11 cellular contexts compared by ENCODE assay signal in genomic region chr19:12527034-12527836, GRCh38. TPM values are rescaled to one million over a fixed set of nuclear protein-coding genes. Genes with fewer than 3 reads are reported as not detected.
A peak's percentile ranks its signal among the peaks of the same experiment; 100 is the strongest.
DNase-seq lines count a peak whose midpoint lies in the region; ATAC-seq, FAIRE-seq and TF ChIP-seq lines count a peak whose summit lies in the region.
"Had no signal": no experiment of that assay in that cellular context is flagged by ENCODE, and none has a peak within 500 bp of the region (broad histone marks: within the 10 kb centered on the region; RNA-seq: fewer than 3 reads in every experiment).

No MANE protein-coding gene starts in this region.

- WGBS in A549 (ENCODE audit: missing lambda C conversion rate): 91% methylated on average over 8 of the region's 8 CpGs
- 93 to 95% methylated on average over 7 to 8 of the region's 8 CpGs for WGBS in gastroesophageal sphincter (ENCODE audit: low coverage in 1 of 2), 2 donors

- CTCF ChIA-PET in A549 (lab: Yijun Ruan, JAX): no interaction called here
- CTCF ChIA-PET in activated CD8-positive, alpha-beta T cell treated with anti-CD3 and anti-CD28 coated beads for 36 hours (lab: Charles Lee): no interaction called here

- FAIRE-seq in A549 (lab: Jason Lieb, UNC): no peak
- no peak for FAIRE-seq in frontal cortex (lab: Jason Lieb, UNC)

- intact Hi-C loops in activated CD8-positive, alpha-beta T cell treated with anti-CD3 and anti-CD28 coated beads for 36 hours (cut with micrococcal nuclease): no loop called here

- H3K27me3 Mint-ChIP-seq in activated CD8-positive, alpha-beta T cell treated with anti-CD3 and anti-CD28 coated beads for 36 hours: no peaks in the 10 kb centered on the region

- ATAC-seq in A549: no peak
- ATAC-seq in activated CD8-positive, alpha-beta T cell treated with anti-CD3 and anti-CD28 coated beads for 36 hours: no peak
- ATAC-seq in gastroesophageal sphincter: no peak
- ATAC-seq: left cardiac atrium had no signal

- TF ChIP-seq POLR2A in A549 (IDR thresholded peaks at IDR 0.05; ENCODE audit: low read length) (no peak), gastroesophageal sphincter (IDR thresholded peaks at IDR 0.05) (no peak)

- TF ChIP-seq RAD21 in A549 (conservative IDR thresholded peaks at IDR 0.05 in 1 of 2, IDR thresholded peaks at IDR 0.05 in 1 of 2): no peak

- H3K36me3 Mint-ChIP-seq in activated CD8-positive, alpha-beta T cell treated with anti-CD3 and anti-CD28 coated beads for 36 hours (ENCODE audit: low read depth): peaks cover 87% of the 10 kb centered on the region

- peak in 1 of 2 experiments; percentile 62 for DNase-seq in A549 (ENCODE audit: low read depth in 1 of 2, low spot score in 1 of 2)
- DNase-seq in ELR (ENCODE audit: low read depth): peak; percentile 41
- DNase-seq in activated CD8-positive, alpha-beta T cell treated with anti-CD3 and anti-CD28 coated beads for 36 hours: peak; percentile 22
- no peak for DNase-seq in stimulated activated CD4-positive, alpha-beta T cell treated with anti-CD3 and anti-CD28 coated beads, Interleukin-12 subunit alpha, Interleukin-12 subunit beta, amount 100 ng/mL, for 4 hours
- DNase-seq in frontal cortex (ENCODE audit: low spot score in 2 of 2): no peak
- no peak for DNase-seq in Ammon's horn (ENCODE audit: low spot score)
- DNase-seq: activated CD8-positive, alpha-beta memory T cell treated with anti-CD3 and anti-CD28 coated beads, Interleukin-2, amount 50 U/mL, for 4 hours; left cardiac atrium; NCI-H1105 treated with DMSO at 0.1 percent for 48 hours had no signal

- no peak overlapping the region for H3K4me3 ChIP-seq in A549
- peak overlapping the region; percentile 23 for H3K4me3 ChIP-seq in iPS-15b (ENCODE audit: low read depth, low read length)
- no peak overlapping the region for H3K4me3 ChIP-seq in gastroesophageal sphincter

- no peak for TF ChIP-seq CTCF in A549 (IDR thresholded peaks at IDR 0.05)
- TF ChIP-seq CTCF in activated CD8-positive, alpha-beta T cell treated with anti-CD3 and anti-CD28 coated beads for 36 hours (IDR thresholded peaks at IDR 0.05): no peak
- TF ChIP-seq CTCF in gastroesophageal sphincter (IDR thresholded peaks at IDR 0.05): no peak

- no peaks in the 10 kb centered on the region for H3K4me1 ChIP-seq in A549
- H3K4me1 ChIP-seq in iPS-15b (ENCODE audit: control insufficient read depth, insufficient read depth, low read length): no peaks in the 10 kb centered on the region
- H3K4me1 ChIP-seq in gastroesophageal sphincter: no peaks in the 10 kb centered on the region

- H3K9me3 ChIP-seq in A549: peaks cover 96% of the 10 kb centered on the region
- peaks cover 78% of the 10 kb centered on the region for H3K9me3 ChIP-seq in iPS-15b (ENCODE audit: control insufficient read depth, insufficient read depth, low read length)
- peaks cover 17 to 94% (median 19%) of the 10 kb centered on the region in 3 donors for H3K9me3 ChIP-seq in gastroesophageal sphincter

- H3K36me3 ChIP-seq in iPS-15b (ENCODE audit: control insufficient read depth, insufficient read depth, low read length): peaks cover 35% of the 10 kb centered on the region
- H3K36me3 ChIP-seq in gastroesophageal sphincter: peaks cover 27 to 88% of the 10 kb centered on the region in 2 donors

- TF ChIP-seq EP300 in A549 (IDR thresholded peaks at IDR 0.05): no peak
- TF ChIP-seq EP300 in gastroesophageal sphincter (IDR thresholded peaks at IDR 0.05): no peak

- no peak overlapping the region for H3K4me2 ChIP-seq in A549

- H3K4me3 Mint-ChIP-seq in activated CD8-positive, alpha-beta T cell treated with anti-CD3 and anti-CD28 coated beads for 36 hours: no peak overlapping the region

- POLR2A ChIA-PET in A549 (lab: Yijun Ruan, JAX): no interaction called here
- POLR2A ChIA-PET in activated CD8-positive, alpha-beta T cell treated with anti-CD3 and anti-CD28 coated beads for 36 hours (lab: Charles Lee): no interaction called here

- H3K9me3 Mint-ChIP-seq in activated CD8-positive, alpha-beta T cell treated with anti-CD3 and anti-CD28 coated beads for 36 hours: peaks cover 71% of the 10 kb centered on the region

- H3K4me1 Mint-ChIP-seq in activated CD8-positive, alpha-beta T cell treated with anti-CD3 and anti-CD28 coated beads for 36 hours (ENCODE audit: low read depth): no peaks in the 10 kb centered on the region

- H3K27me3 ChIP-seq in iPS-15b (ENCODE audit: control insufficient read depth, insufficient read depth, low read length): no peaks in the 10 kb centered on the region
- H3K27me3 ChIP-seq in gastroesophageal sphincter: no peaks in the 10 kb centered on the region

- no peak overlapping the region for H3K27ac Mint-ChIP-seq in activated CD8-positive, alpha-beta T cell treated with anti-CD3 and anti-CD28 coated beads for 36 hours

- H3K27ac ChIP-seq in A549 (no peak overlapping the region), gastroesophageal sphincter (no peak overlapping the region)

- H3K9ac ChIP-seq in iPS-15b (ENCODE audit: low read depth, low read length): no peak overlapping the region

TF ChIP-seq in A549, 52 proteins besides CTCF, POLR2A, EP300 and RAD21:
- TF ChIP-seq CBX8 (IDR thresholded peaks at IDR 0.05) (no peak), HES2 (IDR thresholded peaks at IDR 0.05) (0 out of 2 replicates have a peak, but pooled peaks have one; percentile 9), KDM1A (IDR thresholded peaks at IDR 0.05; ENCODE audit: low read depth) (0 out of 2 replicates have a peak, but pooled peaks have one; percentile 47)

RNA-seq across cellular contexts. Expression of gene ZNF564, which starts 24.0 kb away (rescaled TPM):
- polyA plus RNA-seq in A549 (2011; rRNA removed) (2.5 and 3.0 TPM in 2 replicates), A549 (2017; fragmentation: RNase III; extraction: RNeasy Plus Mini Kit Qiagen cat#74134 plus additional on column Dnase treatment) (1.6 to 1.9 TPM (median 1.8 TPM) in 3 replicates)
- 0.36 and 0.56 TPM in 2 replicates for polyA plus RNA-seq in A549 (2012; cell fraction: cytosol; rRNA removed)
- 0.65 and 0.75 TPM in 2 replicates for polyA plus RNA-seq in A549 (2012; cell fraction: nucleus; rRNA removed)
- 3.1 and 3.5 TPM in 2 replicates for polyA minus RNA-seq in A549 (2011; rRNA and poly(A)+ RNA removed)
- total RNA-seq in activated CD8-positive, alpha-beta T cell treated with anti-CD3 and anti-CD28 coated beads for 36 hours: 1 to 10 TPM; 6.2 to 7.4 TPM
- total RNA-seq in gastroesophageal sphincter (10 to 100 TPM in 3 of 4 donors, 1 to 10 TPM in 1; 6.8 to 14.6 (median 13.8) TPM), frontal cortex (32.6 TPM)

RNA-seq across cellular contexts. Expression of gene ZNF709, which starts 42.6 kb away (rescaled TPM):
- polyA plus RNA-seq in A549 (2011; rRNA removed) (0.01 TPM in 1 of 2 replicates, not detected in the other), A549 (2017; fragmentation: RNase III; extraction: RNeasy Plus Mini Kit Qiagen cat#74134 plus additional on column Dnase treatment) (0.04 to 0.10 TPM in 2 of 3 replicates, not detected in the other)
- not detected in 2 replicates for polyA plus RNA-seq in A549 (2012; cell fraction: cytosol; rRNA removed)
- not detected in 2 replicates for polyA plus RNA-seq in A549 (2012; cell fraction: nucleus; rRNA removed)
- polyA minus RNA-seq in A549 (2011; rRNA and poly(A)+ RNA removed): not detected in 2 replicates
- 1 to 10 TPM; 1.5 to 1.6 TPM for total RNA-seq in activated CD8-positive, alpha-beta T cell treated with anti-CD3 and anti-CD28 coated beads for 36 hours
- total RNA-seq in gastroesophageal sphincter (1 to 10 TPM; 3.1 to 3.6 (median 3.3) TPM), frontal cortex (37.5 TPM)

Comparison
In these comparisons a context has a peak if more than half of its experiments do, and no peak if none do; other contexts are left out.
1. DNase-seq: peak in ELR (single experiment) and activated CD8-positive, alpha-beta T cell treated with anti-CD3 and anti-CD28 coated beads for 36 hours (single experiment); none in stimulated activated CD4-positive, alpha-beta T cell treated with anti-CD3 and anti-CD28 coated beads, Interleukin-12 subunit alpha, Interleukin-12 subunit beta, amount 100 ng/mL, for 4 hours (single experiment), frontal cortex (0 of 2) and Ammon's horn (single experiment).